27 cellular contexts compared by ENCODE assay signal in the genomic region with DNA sequence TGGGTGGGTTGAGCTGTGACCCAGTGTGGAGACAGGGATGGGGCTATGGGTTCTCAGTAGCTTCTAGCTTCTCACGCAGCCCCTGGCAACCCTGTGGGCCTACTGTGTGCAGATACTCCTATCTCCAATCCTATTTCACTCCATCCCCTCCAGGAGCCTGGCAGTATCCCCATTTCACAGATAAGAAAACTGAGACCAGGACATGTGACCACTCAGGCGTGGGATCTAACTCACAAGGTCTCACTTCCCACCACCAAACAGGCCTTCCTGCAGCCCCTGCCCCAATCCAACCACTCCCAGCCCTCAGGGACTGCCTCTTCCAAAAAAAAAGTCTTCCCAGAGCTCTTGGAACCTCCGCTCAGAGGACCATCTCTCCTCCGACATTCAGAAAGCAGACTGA. TPM values are rescaled to one million over a fixed set of nuclear protein-coding genes. Genes with fewer than 3 reads are reported as not detected.
"Had no signal": no experiment of that assay in that cellular context is flagged by ENCODE, and none has a peak within 500 bp of the region (broad histone marks: within the 10 kb centered on the region; RNA-seq: fewer than 3 reads in every experiment).

No MANE protein-coding gene starts in this region.

- DNase-seq: activated CD4-positive, alpha-beta memory T cell treated with anti-CD3 and anti-CD28 coated beads for 36 hours; activated CD4-positive, alpha-beta T cell treated with anti-CD3 and anti-CD28 coated beads for 36 hours; activated CD4-positive, alpha-beta T cell treated with anti-CD3 and anti-CD28 coated beads, Interleukin-2, amount 10 ng/mL, durations not matched to agents 24 days and 14 days; activated CD4-positive, CD25-positive, alpha-beta regulatory T cell; activated CD4-positive, CD25-positive, alpha-beta regulatory T cell treated with anti-CD3 and anti-CD28 coated beads, Interleukin-2, amount 50 U/mL, for 72 hours; activated CD8-positive, alpha-beta memory T cell treated with anti-CD3 and anti-CD28 coated beads, Interleukin-2, amount 10 ng/mL, durations not matched to agents 7 days and 5 days; activated CD8-positive, alpha-beta memory T cell treated with anti-CD3 and anti-CD28 coated beads, Interleukin-2, amount 50 U/mL, for 4 hours; activated CD8-positive, alpha-beta T cell treated with anti-CD3 and anti-CD28 coated beads, Interleukin-2, amount 10 ng/mL, durations not matched to agents 7 days and 5 days; activated gamma-delta T cell; activated naive CD4-positive, alpha-beta T cell treated with anti-CD3 and anti-CD28 coated beads, Interleukin-2, amount 50 U/mL, for 16 hours; activated naive CD4-positive, alpha-beta T cell treated with Interleukin-2 at 50 U/mL for 16 hours; activated naive CD8-positive, alpha-beta T cell treated with anti-CD3 and anti-CD28 coated beads for 36 hours; activated naive CD8-positive, alpha-beta T cell treated with anti-CD3 and anti-CD28 coated beads, Interleukin-2, amount 50 U/mL, for 24 hours; activated T-cell treated with anti-CD3 and anti-CD28 coated beads, Interleukin-2, amount 50 U/mL, for 1 hour; activated T-cell treated with anti-CD3 and anti-CD28 coated beads, Interleukin-2, amount 50 U/mL, for 48 hours; adrenal gland; aorta; body of pancreas; effector CD8-positive, alpha-beta T cell; esophagus squamous epithelium; foreskin melanocyte; T-helper 2 cell had no signal

- H3K4me1 ChIP-seq: adrenal gland, body of pancreas, esophagus squamous epithelium had no signal

- H3K4me3 Mint-ChIP-seq: activated CD4-positive, alpha-beta memory T cell treated with anti-CD3 and anti-CD28 coated beads for 36 hours; activated CD4-positive, alpha-beta T cell treated with anti-CD3 and anti-CD28 coated beads for 36 hours; activated CD4-positive, alpha-beta T cell treated with anti-CD3 and anti-CD28 coated beads, Interleukin-2, amount 10 ng/mL, durations not matched to agents 24 days and 14 days; activated CD8-positive, alpha-beta memory T cell treated with anti-CD3 and anti-CD28 coated beads, Interleukin-2, amount 10 ng/mL, durations not matched to agents 7 days and 5 days; activated CD8-positive, alpha-beta T cell treated with anti-CD3 and anti-CD28 coated beads, Interleukin-2, amount 10 ng/mL, durations not matched to agents 7 days and 5 days; activated naive CD8-positive, alpha-beta T cell treated with anti-CD3 and anti-CD28 coated beads for 36 hours; activated naive CD8-positive, alpha-beta T cell treated with anti-CD3 and anti-CD28 coated beads, Interleukin-2, amount 50 U/mL, for 24 hours; activated T-helper 1 cell treated with anti-CD3 and anti-CD28 coated beads, Interleukin-12 subunit alpha, Interleukin-12 subunit beta, Interleukin-2, Interleukin-4 antibody, amounts not matched to agents 30 ng/mL and 10 ng/mL and 1 ng/mL, durations not matched to agents 14 hours and 24 hours and 36 hours had no signal

- H3K36me3 ChIP-seq: adrenal gland, esophagus squamous epithelium had no signal

- H3K4me3 ChIP-seq: adrenal gland, body of pancreas, esophagus squamous epithelium had no signal

- H3K36me3 Mint-ChIP-seq: activated CD4-positive, alpha-beta memory T cell treated with anti-CD3 and anti-CD28 coated beads for 36 hours; activated CD8-positive, alpha-beta memory T cell treated with anti-CD3 and anti-CD28 coated beads, Interleukin-2, amount 10 ng/mL, durations not matched to agents 7 days and 5 days; activated naive CD8-positive, alpha-beta T cell treated with anti-CD3 and anti-CD28 coated beads for 36 hours had no signal

- FAIRE-seq: colon, endometrium, endothelial cell of umbilical vein had no signal

- H3K27ac Mint-ChIP-seq: activated CD4-positive, alpha-beta memory T cell treated with anti-CD3 and anti-CD28 coated beads for 36 hours; activated CD4-positive, alpha-beta T cell treated with anti-CD3 and anti-CD28 coated beads for 36 hours; activated CD4-positive, alpha-beta T cell treated with anti-CD3 and anti-CD28 coated beads, Interleukin-2, amount 10 ng/mL, durations not matched to agents 24 days and 14 days; activated CD8-positive, alpha-beta memory T cell treated with anti-CD3 and anti-CD28 coated beads, Interleukin-2, amount 10 ng/mL, durations not matched to agents 7 days and 5 days; activated CD8-positive, alpha-beta T cell treated with anti-CD3 and anti-CD28 coated beads, Interleukin-2, amount 10 ng/mL, durations not matched to agents 7 days and 5 days; activated naive CD8-positive, alpha-beta T cell treated with anti-CD3 and anti-CD28 coated beads for 36 hours; activated naive CD8-positive, alpha-beta T cell treated with anti-CD3 and anti-CD28 coated beads, Interleukin-2, amount 50 U/mL, for 24 hours; activated T-helper 1 cell treated with anti-CD3 and anti-CD28 coated beads, Interleukin-12 subunit alpha, Interleukin-12 subunit beta, Interleukin-2, Interleukin-4 antibody, amounts not matched to agents 30 ng/mL and 10 ng/mL and 1 ng/mL, durations not matched to agents 14 hours and 24 hours and 36 hours had no signal

- H3K9me3 ChIP-seq: adrenal gland, body of pancreas, esophagus squamous epithelium had no signal

- H3K27ac ChIP-seq: adrenal gland, body of pancreas, epithelial cell of prostate, esophagus squamous epithelium had no signal

- H3K27me3 ChIP-seq: body of pancreas had no signal

- H3K9me3 Mint-ChIP-seq: activated CD4-positive, alpha-beta memory T cell treated with anti-CD3 and anti-CD28 coated beads for 36 hours; activated CD4-positive, alpha-beta T cell treated with anti-CD3 and anti-CD28 coated beads, Interleukin-2, amount 10 ng/mL, durations not matched to agents 24 days and 14 days; activated naive CD8-positive, alpha-beta T cell treated with anti-CD3 and anti-CD28 coated beads for 36 hours; activated naive CD8-positive, alpha-beta T cell treated with anti-CD3 and anti-CD28 coated beads, Interleukin-2, amount 50 U/mL, for 24 hours; activated T-helper 1 cell treated with anti-CD3 and anti-CD28 coated beads, Interleukin-12 subunit alpha, Interleukin-12 subunit beta, Interleukin-2, Interleukin-4 antibody, amounts not matched to agents 30 ng/mL and 10 ng/mL and 1 ng/mL, durations not matched to agents 14 hours and 24 hours and 36 hours had no signal

- ATAC-seq: activated CD4-positive, alpha-beta T cell treated with anti-CD3 and anti-CD28 coated beads for 36 hours; activated CD8-positive, alpha-beta memory T cell treated with anti-CD3 and anti-CD28 coated beads, Interleukin-2, amount 10 ng/mL, durations not matched to agents 7 days and 5 days; activated CD8-positive, alpha-beta T cell treated with anti-CD3 and anti-CD28 coated beads, Interleukin-2, amount 10 ng/mL, durations not matched to agents 7 days and 5 days; activated naive CD8-positive, alpha-beta T cell treated with anti-CD3 and anti-CD28 coated beads, Interleukin-2, amount 50 U/mL, for 24 hours; body of pancreas had no signal

RNA-seq across cellular contexts. Expression of gene ELFN2, which starts 15.6 kb away (rescaled TPM):
- total RNA-seq: esophagus squamous epithelium had no signal
- polyA plus RNA-seq: aorta had no signal
